In the genomic region with DNA sequence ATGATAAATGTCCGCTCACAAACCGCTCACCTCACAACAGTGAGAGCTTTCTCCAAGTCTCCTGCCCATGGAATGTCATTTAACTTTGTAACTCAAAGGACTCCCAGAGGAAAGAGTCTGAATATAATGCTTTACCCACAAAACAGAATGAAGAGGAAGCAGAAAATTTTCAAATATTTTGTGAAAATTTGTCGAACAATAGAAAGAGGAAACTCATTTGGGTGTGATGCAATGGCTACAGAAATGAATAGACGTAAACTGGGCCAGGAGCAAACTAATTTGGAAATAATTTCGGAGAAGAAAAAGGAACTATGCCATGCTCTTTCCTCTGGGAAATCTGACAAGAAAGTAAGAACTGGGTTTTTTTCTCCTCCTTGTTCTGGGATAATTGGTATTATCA, we compare ENCODE assay signal across 13 cellular contexts.
"Had no signal": no experiment of that assay in that cellular context is flagged by ENCODE, and none has a peak within 500 bp of the region (broad histone marks: within the 10 kb centered on the region; RNA-seq: fewer than 3 reads in every experiment).

No MANE protein-coding gene starts in this region.

- H3K4me3 ChIP-seq: adrenal gland, colonic mucosa, gastroesophageal sphincter, ovary had no signal

- ATAC-seq: activated T-helper 17 cell treated with anti-CD3 and anti-CD28 coated beads, Interleukin-2, amount 50 U/mL, for 72 hours; gastroesophageal sphincter; left ventricle myocardium superior; stimulated activated naive CD8-positive, alpha-beta T cell treated with anti-CD3 and anti-CD28 coated beads, Interleukin-15, amount 100 ng/mL, for 72 hours had no signal

- DNase-seq: activated CD4-positive, alpha-beta T cell treated with anti-CD3 and anti-CD28 coated beads, Interleukin-2, amount 50 U/mL, for 1 hour; activated CD4-positive, CD25-positive, alpha-beta regulatory T cell; activated naive CD4-positive, alpha-beta T cell treated with anti-CD3 and anti-CD28 coated beads, Interleukin-2, amount 10 ng/mL, durations not matched to agents 7 days and 5 days; activated T-cell treated with anti-CD3 and anti-CD28 coated beads for 4 hours; adrenal gland; colonic mucosa; effector CD8-positive, alpha-beta T cell; left ventricle myocardium superior; ovary; stimulated activated CD4-positive, alpha-beta T cell treated with anti-CD3 and anti-CD28 coated beads, Interleukin-4, amount 100 ng/mL, for 4 hours; stimulated activated naive CD8-positive, alpha-beta T cell treated with anti-CD3 and anti-CD28 coated beads, Interleukin-15, amount 100 ng/mL, for 72 hours had no signal
